Comparison of ENCODE assay signal across 22 cellular contexts in the genomic region with DNA sequence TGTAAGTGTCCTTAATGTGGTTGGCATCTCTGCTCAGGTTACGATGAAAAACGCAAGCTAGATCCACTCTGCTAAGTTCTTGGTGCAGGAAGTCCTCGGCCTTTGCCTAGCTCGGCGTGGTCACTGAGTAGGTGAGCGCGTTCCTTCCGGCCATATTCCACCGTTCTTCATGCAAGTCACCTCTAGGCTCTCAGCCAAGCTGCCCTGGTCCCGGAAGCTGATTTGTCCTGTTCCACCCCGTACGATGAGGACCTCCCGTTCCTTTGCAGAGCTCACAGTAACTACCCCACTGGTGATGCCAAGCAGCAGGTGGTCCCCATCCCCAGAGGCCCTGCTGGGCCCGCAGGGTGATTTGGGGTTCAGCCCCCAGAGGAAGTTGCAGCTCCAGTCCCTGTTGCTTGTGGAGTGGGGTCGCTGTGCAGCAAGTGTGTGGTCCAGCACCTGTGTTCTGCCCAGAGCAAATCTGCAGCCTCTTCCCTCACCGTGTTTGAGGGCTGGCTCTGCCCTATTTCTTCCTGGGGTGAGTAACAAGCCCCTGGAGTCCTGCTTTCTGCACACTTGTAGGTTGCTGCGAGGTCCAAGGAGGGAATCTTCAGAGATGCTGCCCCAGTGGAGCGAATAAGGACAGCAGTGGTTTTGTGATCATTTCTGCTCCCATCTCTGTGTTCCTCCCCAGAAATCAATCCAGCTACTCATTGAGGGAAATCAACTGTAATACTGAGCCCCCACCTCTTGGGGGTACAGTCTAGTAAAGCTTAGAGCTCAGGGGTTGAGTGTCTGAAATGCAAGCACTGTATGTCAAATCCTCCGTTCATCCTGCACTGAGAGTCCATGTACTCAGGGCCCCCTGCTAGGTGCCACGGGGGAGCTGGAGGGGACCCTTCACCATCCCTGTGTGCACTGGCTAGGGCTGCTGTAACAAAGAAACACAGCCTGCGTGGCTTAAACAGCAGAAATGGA. TPM values are rescaled to one million over a fixed set of nuclear protein-coding genes. Genes with fewer than 3 reads are reported as not detected.
DNase-seq lines count a peak whose midpoint lies in the region; ATAC-seq, FAIRE-seq and TF ChIP-seq lines count a peak whose summit lies in the region.
"Had no signal": no experiment of that assay in that cellular context is flagged by ENCODE, and none has a peak within 500 bp of the region (broad histone marks: within the 10 kb centered on the region; RNA-seq: fewer than 3 reads in every experiment).

No MANE protein-coding gene starts in this region.

- H3K36me3 Mint-ChIP-seq in stimulated activated memory B cell treated with anti-CD40 and anti-IgM and Interleukin-4, amounts not matched to agents 10 μg/mL and 1 μg/mL and 100 μg/mL, for 72 hours: no peaks in the 10 kb centered on the region
- H3K36me3 Mint-ChIP-seq: natural killer cell treated with Interleukin-12 subunit alpha and Interleukin-12 subunit beta and Interleukin-15 and Interleukin-18, amount 100 ng/mL, for 72 hours had no signal

- H3K4me3 ChIP-seq in MM.1S (ENCODE audit: low read length) (no peak overlapping the region), bronchial epithelial cell (ENCODE audit: low read depth, low read length) (no peak overlapping the region)
- H3K4me3 ChIP-seq: lung, prostate gland, smooth muscle cell had no signal

- no peak overlapping the region for H3K9ac ChIP-seq in MM.1S (ENCODE audit: low read length)

- H3K9me2 ChIP-seq in MM.1S (replicated peaks; ENCODE audit: insufficient read depth, low read length): no peaks in the 10 kb centered on the region

- ATAC-seq in stimulated activated memory B cell treated with anti-CD40 and anti-IgM and Interleukin-4, amounts not matched to agents 10 μg/mL and 1 μg/mL and 100 μg/mL, for 72 hours: no peak
- no peak for ATAC-seq in HG03159 (IDR thresholded peaks at IDR 0.05; ENCODE audit: unreplicated experiment)
- ATAC-seq in GM18907 (IDR thresholded peaks at IDR 0.05; ENCODE audit: unreplicated experiment): no peak
- ATAC-seq: natural killer cell treated with Interleukin-12 subunit alpha and Interleukin-12 subunit beta and Interleukin-15 and Interleukin-18, amount 100 ng/mL, for 72 hours had no signal

- no peaks in the 10 kb centered on the region for H3K27me3 Mint-ChIP-seq in stimulated activated memory B cell treated with anti-CD40 and anti-IgM and Interleukin-4, amounts not matched to agents 10 μg/mL and 1 μg/mL and 100 μg/mL, for 72 hours

- H2AFZ ChIP-seq in MM.1S (ENCODE audit: low read length): no peak overlapping the region

- DNase-seq in NCI-H2107 (lab: John Stamatoyannopoulos, UW) (peak; percentile 63), NCI-H2107 treated with DMSO at 0.1 percent for 48 hours (lab: John Stamatoyannopoulos, UW; ENCODE audit: unreplicated experiment) (no peak), MM.1S (no peak), bronchial epithelial cell (ENCODE audit: low read depth) (peak; percentile 10), NCI-H1436 treated with DMSO at 0.1 percent for 48 hours (lab: John Stamatoyannopoulos, UW) (no peak)
- DNase-seq: 8988T; activated naive CD4-positive, alpha-beta T cell treated with anti-CD3 and anti-CD28 coated beads for 36 hours; activated T-cell treated with anti-CD3 and anti-CD28 coated beads, Interleukin-2, amount 50 U/mL, for 1 hour; C1 segment of cervical spinal cord; NCI-H146; NCI-H446; SHP77 had no signal

- H3K9me3 Mint-ChIP-seq in stimulated activated memory B cell treated with anti-CD40 and anti-IgM and Interleukin-4, amounts not matched to agents 10 μg/mL and 1 μg/mL and 100 μg/mL, for 72 hours: no peaks in the 10 kb centered on the region
- H3K9me3 Mint-ChIP-seq: activated naive CD4-positive, alpha-beta T cell treated with anti-CD3 and anti-CD28 coated beads for 36 hours; natural killer cell treated with Interleukin-12 subunit alpha and Interleukin-12 subunit beta and Interleukin-15 and Interleukin-18, amount 100 ng/mL, for 72 hours had no signal

- peaks cover 29% of the 10 kb centered on the region for H3K4me1 Mint-ChIP-seq in stimulated activated memory B cell treated with anti-CD40 and anti-IgM and Interleukin-4, amounts not matched to agents 10 μg/mL and 1 μg/mL and 100 μg/mL, for 72 hours

- FAIRE-seq in bronchial epithelial cell (lab: Jason Lieb, UNC): no peak
- FAIRE-seq: astrocyte, colon had no signal

- peak overlapping the region; percentile 44 for H3K27ac Mint-ChIP-seq in stimulated activated memory B cell treated with anti-CD40 and anti-IgM and Interleukin-4, amounts not matched to agents 10 μg/mL and 1 μg/mL and 100 μg/mL, for 72 hours
- H3K27ac Mint-ChIP-seq: activated naive CD4-positive, alpha-beta T cell treated with anti-CD3 and anti-CD28 coated beads for 36 hours; natural killer cell treated with Interleukin-12 subunit alpha and Interleukin-12 subunit beta and Interleukin-15 and Interleukin-18, amount 100 ng/mL, for 72 hours had no signal

- H3K79me2 ChIP-seq in MM.1S (ENCODE audit: low read length): no peaks in the 10 kb centered on the region

- peaks cover 11% of the 10 kb centered on the region for H3K4me1 ChIP-seq in MM.1S (ENCODE audit: low read length)
- H3K4me1 ChIP-seq: prostate gland had no signal

- H4K20me1 ChIP-seq in MM.1S (ENCODE audit: insufficient read depth, low read length): no peaks in the 10 kb centered on the region

- no peak overlapping the region for H3K27ac ChIP-seq in MM.1S (ENCODE audit: low read length)
- H3K27ac ChIP-seq: prostate gland had no signal

- no peak overlapping the region for H3K4me3 Mint-ChIP-seq in stimulated activated memory B cell treated with anti-CD40 and anti-IgM and Interleukin-4, amounts not matched to agents 10 μg/mL and 1 μg/mL and 100 μg/mL, for 72 hours
- H3K4me3 Mint-ChIP-seq: activated naive CD4-positive, alpha-beta T cell treated with anti-CD3 and anti-CD28 coated beads for 36 hours; natural killer cell treated with Interleukin-12 subunit alpha and Interleukin-12 subunit beta and Interleukin-15 and Interleukin-18, amount 100 ng/mL, for 72 hours had no signal

- H3K9me3 ChIP-seq in MM.1S (replicated peaks; ENCODE audit: insufficient read depth, low read length): no peaks in the 10 kb centered on the region
- H3K9me3 ChIP-seq: prostate gland had no signal

- H3K36me3 ChIP-seq in MM.1S (replicated peaks; ENCODE audit: insufficient read depth, low read length): no peaks in the 10 kb centered on the region
- H3K36me3 ChIP-seq in bronchial epithelial cell (ENCODE audit: control insufficient read depth, insufficient read depth, low read length): no peaks in the 10 kb centered on the region
- H3K36me3 ChIP-seq: prostate gland had no signal

- H3K27me3 ChIP-seq in MM.1S (replicated peaks; ENCODE audit: insufficient read depth, low read length): no peaks in the 10 kb centered on the region; the same call in 1 of the 2 replicates
- H3K27me3 ChIP-seq in bronchial epithelial cell (ENCODE audit: control insufficient read depth, insufficient read depth, low read length): peaks cover 20% of the 10 kb centered on the region

- H3K4me2 ChIP-seq in MM.1S (ENCODE audit: low read depth, low read length): no peak overlapping the region
- H3K4me2 ChIP-seq: smooth muscle cell had no signal

- H3F3A ChIP-seq in MM.1S (ENCODE audit: insufficient read depth, low read length): peaks cover 3% of the 10 kb centered on the region; the same call in 1 of the 2 replicates

- TF ChIP-seq CTCF in MM.1S (IDR thresholded peaks at IDR 0.05; ENCODE audit: low read length): peak; percentile 12; the same call in 1 of the 2 replicates
- no peak for TF ChIP-seq CTCF in bronchial epithelial cell (IDR thresholded peaks at IDR 0.05; ENCODE audit: insufficient read depth, low read length, severe bottlenecking)

RNA-seq across cellular contexts. Expression of gene UMODL1, which starts 2.3 kb away (rescaled TPM):
- total RNA-seq in bronchial epithelial cell: not detected in 2 replicates
- total RNA-seq: activated naive CD4-positive, alpha-beta T cell treated with anti-CD3 and anti-CD28 coated beads for 36 hours; astrocyte; natural killer cell treated with Interleukin-12 subunit alpha and Interleukin-12 subunit beta and Interleukin-15 and Interleukin-18, amount 100 ng/mL, for 72 hours; smooth muscle cell; temporal lobe had no signal

Comparison
In these comparisons a context has a peak if more than half of its experiments do, and no peak if none do; other contexts are left out.
1. DNase-seq: peak in NCI-H2107 (single experiment) and bronchial epithelial cell (single experiment); none in NCI-H2107 treated with DMSO at 0.1 percent for 48 hours (single experiment), MM.1S (single experiment) and NCI-H1436 treated with DMSO at 0.1 percent for 48 hours (single experiment).